Comparison of ENCODE assay signal across 11 cellular contexts in genomic region chr3:42051384-42052131, GRCh38. TPM values are rescaled to one million over a fixed set of nuclear protein-coding genes. Genes with fewer than 3 reads are reported as not detected.
DNase-seq lines count a peak whose midpoint lies in the region; ATAC-seq and TF ChIP-seq lines count a peak whose summit lies in the region.
"Had no signal": no experiment of that assay in that cellular context is flagged by ENCODE, and none has a peak within 500 bp of the region (broad histone marks: within the 10 kb centered on the region; RNA-seq: fewer than 3 reads in every experiment).

No MANE protein-coding gene starts in this region.

- ATAC-seq in GM18511 (IDR thresholded peaks at IDR 0.05; ENCODE audit: unreplicated experiment) (peak; percentile 39), HG02884 (IDR thresholded peaks at IDR 0.05; ENCODE audit: unreplicated experiment) (peak; percentile 18), GM21360 (IDR thresholded peaks at IDR 0.05; ENCODE audit: unreplicated experiment) (no peak)

- peaks cover 62% of the 10 kb centered on the region for H3K4me1 Mint-ChIP-seq in neural progenitor cell

- no peak overlapping the region for H3K9ac ChIP-seq in neural progenitor cell

- H3K4me3 ChIP-seq in dorsolateral prefrontal cortex (no peak overlapping the region), neural progenitor cell (no peak overlapping the region)

- TF ChIP-seq CTCF in dorsolateral prefrontal cortex (IDR thresholded peaks at IDR 0.05 in 54 of 56, conservative IDR thresholded peaks at IDR 0.05 in 2 of 56; ENCODE audit: low read depth in 1 of 56, partially characterized antibody in 56 of 56) (no peak), neural progenitor cell (IDR thresholded peaks at IDR 0.05) (no peak)

- no peak overlapping the region for H2AFZ ChIP-seq in neural progenitor cell (replicated peaks)

- peaks cover 45% of the 10 kb centered on the region for H3K4me1 ChIP-seq in neural progenitor cell

- no peaks in the 10 kb centered on the region for H3K36me3 ChIP-seq in neural progenitor cell

- H3K4me3 Mint-ChIP-seq in neural progenitor cell: peak overlapping the region; percentile 24

- DNase-seq in dorsolateral prefrontal cortex: no peak
- no peak for DNase-seq in neural progenitor cell (ENCODE audit: low spot score)
- DNase-seq in cerebellar nuclear complex (lab: John Stamatoyannopoulos, UW): no peak
- no peak for DNase-seq in glomerular visceral epithelial cell (ENCODE audit: extremely low spot score)
- DNase-seq in NCI-H1105 treated with DMSO at 0.1 percent for 48 hours (lab: John Stamatoyannopoulos, UW): no peak
- DNase-seq: Calu3; effector CD8-positive, alpha-beta T cell; NCI-H187 had no signal

- peak overlapping the region; percentile 99 for H3K27ac Mint-ChIP-seq in neural progenitor cell

- H3K36me3 Mint-ChIP-seq in neural progenitor cell: peaks cover 5% of the 10 kb centered on the region

- H3K9me3 ChIP-seq in neural progenitor cell (ENCODE audit: low read depth): no peaks in the 10 kb centered on the region

- H3K27me3 ChIP-seq in dorsolateral prefrontal cortex: no peaks in the 10 kb centered on the region
- H3K27me3 ChIP-seq in neural progenitor cell: no peaks in the 10 kb centered on the region

- intact Hi-C loops in dorsolateral prefrontal cortex (cut with DNase I): loop anchor here (1.0 to 5.0 kb wide), 4 partner anchors 21 to 89 kb away; partner anchors contain the start of gene ULK4 (in 1 of the 2)

- H3K79me2 ChIP-seq in neural progenitor cell (ENCODE audit: low read depth): peaks cover 88% of the 10 kb centered on the region

- peaks cover 37% of the 10 kb centered on the region for H4K20me1 ChIP-seq in neural progenitor cell (ENCODE audit: low read depth)

- H3K4me2 ChIP-seq in neural progenitor cell: peak overlapping the region; percentile 78

- peaks cover 33% of the 10 kb centered on the region for H3F3A ChIP-seq in neural progenitor cell (ENCODE audit: low read depth)

- no peaks in the 10 kb centered on the region for H3K27me3 Mint-ChIP-seq in neural progenitor cell (ENCODE audit: insufficient read depth, low read depth)

- H3K27ac ChIP-seq in dorsolateral prefrontal cortex (peak overlapping the region in 39 of 59 donors; percentile 0 to 90 (median 71)), neural progenitor cell (no peak overlapping the region)

- peaks cover 2% of the 10 kb centered on the region for H3K9me3 Mint-ChIP-seq in neural progenitor cell

RNA-seq across cellular contexts. Expression of gene TRAK1, which starts 39.6 kb away (rescaled TPM):
- total RNA-seq in dorsolateral prefrontal cortex (100 to 1,000 TPM in 2 of 120 experiments, 10 to 100 TPM in 118; 52.9 to 121 (median 72.5) TPM), neural progenitor cell (ENCODE audit: low replicate concordance) (32.2 and 41.3 TPM in 2 replicates)
